ENCODE assay signal across 9 cellular contexts in the genomic region with DNA sequence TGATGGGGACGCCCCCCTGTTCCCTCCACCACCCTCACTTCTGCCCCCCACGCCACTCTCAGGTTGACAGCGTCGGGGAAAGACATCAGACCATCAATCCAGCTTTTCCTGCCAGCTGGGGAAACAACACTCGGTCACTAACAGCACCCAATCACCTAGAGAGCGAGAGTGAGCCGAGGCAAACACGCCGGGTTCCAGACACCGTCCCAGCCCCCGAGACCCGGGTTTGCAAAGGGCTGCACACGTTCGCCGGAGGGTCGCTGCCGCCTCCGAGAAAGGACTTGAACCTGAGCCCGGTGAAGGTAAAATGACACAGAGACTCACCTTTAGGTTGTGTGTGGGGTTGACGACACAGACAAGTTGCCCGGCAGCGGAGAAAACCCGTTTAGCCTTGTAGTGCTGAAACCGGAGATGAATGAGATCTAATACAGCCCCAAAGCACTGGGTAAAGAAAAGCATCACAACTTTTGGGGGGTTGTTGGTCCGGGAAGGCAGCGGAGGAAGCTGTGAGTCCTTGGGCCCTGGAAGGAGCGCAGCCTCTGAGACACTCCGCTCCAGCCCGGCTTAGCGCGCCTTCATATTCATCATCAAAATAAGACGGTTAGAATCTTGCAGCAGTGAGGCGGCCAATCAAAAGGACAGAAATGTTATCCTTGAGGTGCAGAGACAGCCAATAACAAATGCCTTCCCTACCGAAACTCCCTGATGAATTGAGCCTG. TPM values are rescaled to one million over a fixed set of nuclear protein-coding genes. Genes with fewer than 3 reads are reported as not detected.
DNase-seq lines count a peak whose midpoint lies in the region.
"Had no signal": no experiment of that assay in that cellular context is flagged by ENCODE, and none has a peak within 500 bp of the region (broad histone marks: within the 10 kb centered on the region; RNA-seq: fewer than 3 reads in every experiment).

A gene with protein sequence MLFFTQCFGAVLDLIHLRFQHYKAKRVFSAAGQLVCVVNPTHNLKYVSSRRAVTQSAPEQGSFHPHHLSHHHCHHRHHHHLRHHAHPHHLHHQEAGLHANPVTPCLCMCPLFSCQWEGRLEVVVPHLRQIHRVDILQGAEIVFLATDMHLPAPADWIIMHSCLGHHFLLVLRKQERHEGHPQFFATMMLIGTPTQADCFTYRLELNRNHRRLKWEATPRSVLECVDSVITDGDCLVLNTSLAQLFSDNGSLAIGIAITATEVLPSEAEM (minus strand): TSS at position 583 of the 719 bp plus-strand sequence. CDS start 124 bp downstream, at position 459.

- H3K36me3 Mint-ChIP-seq in immature natural killer cell: no peaks in the 10 kb centered on the region

- H3K27ac Mint-ChIP-seq in immature natural killer cell: no peak within 1 kb of the TSS

- H3K9me3 Mint-ChIP-seq in immature natural killer cell: peaks cover 0 to 8% (median under 1%) of the 10 kb centered on the region in 6 donors

- peaks cover 13 to 25% (median 14%) of the 10 kb centered on the region in 3 donors for H3K27me3 Mint-ChIP-seq in immature natural killer cell (ENCODE audit: low read depth in 3 of 3)

- peaks cover 22 to 34% of the 10 kb centered on the region in 2 donors for H3K4me1 Mint-ChIP-seq in immature natural killer cell

- H3K4me3 Mint-ChIP-seq in immature natural killer cell: peak within 1 kb of the TSS; percentile 25 to 59 (median 57)

- DNase-seq in NCI-H2107 treated with DMSO at 0.1 percent for 48 hours (lab: John Stamatoyannopoulos, UW; ENCODE audit: unreplicated experiment): peak; percentile 21
- no peak for DNase-seq in NCI-H2107 (lab: John Stamatoyannopoulos, UW)
- DNase-seq in amniotic epithelial cell (ENCODE audit: low read depth): peak; percentile 16
- DNase-seq in immature natural killer cell: no peak
- DNase-seq in stimulated activated CD4-positive, alpha-beta T cell treated with anti-CD3 and anti-CD28 coated beads, Interleukin-4, amount 100 ng/mL, for 24 hours: peak; percentile 27
- DNase-seq in DMS114 treated with DMSO at 0.1 percent for 48 hours (lab: John Stamatoyannopoulos, UW; ENCODE audit: unreplicated experiment): no peak
- no peak for DNase-seq in NCI-H1694 treated with DMSO at 0.1 percent for 48 hours (lab: John Stamatoyannopoulos, UW)
- no peak for DNase-seq in 8988T

RNA-seq across cellular contexts. Expression of the gene that starts here (rescaled TPM):
- not detected for polyA plus RNA-seq in immature natural killer cell
- polyA plus RNA-seq: AG04450 had no signal

Comparison
In these comparisons a context has a peak if more than half of its experiments do, and no peak if none do; other contexts are left out.
1. DNase-seq: peak in NCI-H2107 treated with DMSO at 0.1 percent for 48 hours (single experiment), amniotic epithelial cell (single experiment) and stimulated activated CD4-positive, alpha-beta T cell treated with anti-CD3 and anti-CD28 coated beads, Interleukin-4, amount 100 ng/mL, for 24 hours (single experiment); none in NCI-H2107 (single experiment), immature natural killer cell (0 of 3), DMS114 treated with DMSO at 0.1 percent for 48 hours (single experiment), NCI-H1694 treated with DMSO at 0.1 percent for 48 hours (single experiment) and 8988T (single experiment).